ENCODE assay signal across 8 cellular contexts in the genomic region with DNA sequence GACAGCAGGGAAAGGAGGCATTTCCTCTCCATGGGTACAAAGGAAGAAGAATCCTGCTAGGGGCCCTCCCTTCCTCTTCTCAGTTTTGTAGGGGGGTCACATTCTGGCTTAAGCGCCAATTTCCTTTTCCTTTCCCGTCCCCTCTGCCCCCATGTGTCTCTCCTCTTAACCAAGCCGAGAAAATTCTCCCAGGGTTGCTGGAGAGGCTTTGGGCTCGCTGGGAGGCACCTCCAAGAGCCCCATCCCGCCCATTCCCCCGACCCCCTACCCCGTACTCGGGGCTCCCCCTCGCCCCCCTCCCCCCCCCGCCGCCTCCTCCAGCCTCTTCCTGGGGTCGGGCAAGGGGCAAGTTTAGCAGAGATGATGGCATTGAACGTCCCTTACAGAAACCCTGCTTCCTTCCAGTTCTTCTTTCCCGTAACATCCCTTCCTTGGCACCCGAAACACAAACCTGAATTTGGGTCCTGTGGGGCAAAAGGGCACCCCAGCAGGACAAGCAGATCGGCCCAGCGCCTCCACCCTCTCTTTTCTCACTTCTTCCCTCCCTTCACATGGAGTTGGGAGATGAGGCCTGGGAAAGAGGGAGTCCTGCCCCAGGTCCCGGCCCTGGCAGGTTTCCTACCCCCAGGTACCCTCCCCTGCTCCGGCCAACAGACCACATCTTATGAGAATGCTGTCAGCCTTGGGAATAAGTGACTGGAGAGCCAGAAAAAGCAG. TPM values are rescaled to one million over a fixed set of nuclear protein-coding genes. Genes with fewer than 3 reads are reported as not detected.
A peak's percentile ranks its signal among the peaks of the same experiment; 100 is the strongest.
DNase-seq lines count a peak whose midpoint lies in the region; TF ChIP-seq lines count a peak whose summit lies in the region.

No MANE protein-coding gene starts in this region.

- peaks cover 39 to 95% (median 56%) of the 10 kb centered on the region in 11 experiments for H4K20me1 ChIP-seq in BLaER1 treated with 17β-estradiol and CSF1 and Interleukin-3, amounts not matched to agents 10 nM and 100 nM
- H4K20me1 ChIP-seq in MM.1S (ENCODE audit: insufficient read depth, low read length), result no peaks in the 10 kb centered on the region

- WGBS in testis, 2 donors, result 53 to 54% methylated on average over 19 of the region's 19 CpGs

- peak overlapping the region; percentile 45 to 81 (median 71); a peak in 21 of 22 replicates for H3K27ac ChIP-seq in BLaER1 treated with 17β-estradiol and CSF1 and Interleukin-3, amounts not matched to agents 10 nM and 100 nM
- H3K27ac ChIP-seq in MM.1S (ENCODE audit: low read length) (peak overlapping the region; percentile 49; the same call in 1 of the 2 replicates), dorsolateral prefrontal cortex (peak overlapping the region in 44 of 59 donors; percentile 3 to 81 (median 56)), testis (peak overlapping the region in 1 of 2 donors; percentile 72)

- no peak for TF ChIP-seq POLR2A in testis (IDR thresholded peaks at IDR 0.05)

- peak overlapping the region; percentile 85 to 92 (median 90) for H3K27ac Mint-ChIP-seq in nephron

- H3K4me2 ChIP-seq in BLaER1 treated with 17β-estradiol and CSF1 and Interleukin-3, amounts not matched to agents 10 nM and 100 nM, result peak overlapping the region; percentile 85 to 100 (median 90)
- peak overlapping the region; percentile 31; the same call in 1 of the 2 replicates for H3K4me2 ChIP-seq in MM.1S (ENCODE audit: low read depth, low read length)

- peak overlapping the region; percentile 51 to 74 (median 66); a peak in 21 of 22 replicates for H3K9ac ChIP-seq in BLaER1 treated with 17β-estradiol and CSF1 and Interleukin-3, amounts not matched to agents 10 nM and 100 nM
- peak overlapping the region; percentile 19; the same call in 1 of the 2 replicates for H3K9ac ChIP-seq in MM.1S (ENCODE audit: low read length)

- H2AFZ ChIP-seq in MM.1S (ENCODE audit: low read length), result peak overlapping the region; percentile 47

- H3K9me2 ChIP-seq in MM.1S (replicated peaks; ENCODE audit: insufficient read depth, low read length), result no peaks in the 10 kb centered on the region

- H3K79me2 ChIP-seq in MM.1S (ENCODE audit: low read length), result no peaks in the 10 kb centered on the region

- peak overlapping the region in 1 of 3 experiments; percentile 28 for H3K4me3 Mint-ChIP-seq in nephron

- TF ChIP-seq CTCF in MM.1S (IDR thresholded peaks at IDR 0.05; ENCODE audit: low read length), result no peak
- TF ChIP-seq CTCF in dorsolateral prefrontal cortex (IDR thresholded peaks at IDR 0.05 in 54 of 56, conservative IDR thresholded peaks at IDR 0.05 in 2 of 56; ENCODE audit: low read depth in 1 of 56, partially characterized antibody in 56 of 56), result no peak
- TF ChIP-seq CTCF in nephron (IDR thresholded peaks at IDR 0.05; ENCODE audit: unreplicated experiment in 3 of 3), result no peak
- TF ChIP-seq CTCF in testis (IDR thresholded peaks at IDR 0.05), result no peak

- H3F3A ChIP-seq in MM.1S (ENCODE audit: insufficient read depth, low read length), result peaks cover 9% of the 10 kb centered on the region

- H3K36me3 Mint-ChIP-seq in nephron (ENCODE audit: low read depth), result peaks cover 7% of the 10 kb centered on the region

- H3K9me3 Mint-ChIP-seq in nephron, result no peaks in the 10 kb centered on the region

- peaks cover 72 to 96% (median 80%) of the 10 kb centered on the region in 10 experiments for H3K4me1 ChIP-seq in BLaER1 treated with 17β-estradiol and CSF1 and Interleukin-3, amounts not matched to agents 10 nM and 100 nM
- H3K4me1 ChIP-seq in MM.1S (ENCODE audit: low read length) (peaks cover 20% of the 10 kb centered on the region), testis (peaks cover 44% of the 10 kb centered on the region)

- peak overlapping the region in 7 of 10 experiments; percentile 5 to 52 (median 20); a peak in 12 of 20 replicates for H3K4me3 ChIP-seq in BLaER1 treated with 17β-estradiol and CSF1 and Interleukin-3, amounts not matched to agents 10 nM and 100 nM
- H3K4me3 ChIP-seq in MM.1S (ENCODE audit: low read length) (0 out of 2 replicates have a peak overlapping the region, but pooled peaks have one; percentile 6), dorsolateral prefrontal cortex (peak overlapping the region in 9 of 59 donors; percentile 2 to 40 (median 22)), testis (no peak overlapping the region)

- H3K27me3 Mint-ChIP-seq in nephron (ENCODE audit: low read depth), result peaks cover 4% of the 10 kb centered on the region

- peaks cover 18 to 53% (median 43%) of the 10 kb centered on the region in 11 experiments for H3K36me3 ChIP-seq in BLaER1 treated with 17β-estradiol and CSF1 and Interleukin-3, amounts not matched to agents 10 nM and 100 nM
- H3K36me3 ChIP-seq in MM.1S (replicated peaks; ENCODE audit: insufficient read depth, low read length) (no peaks in the 10 kb centered on the region), testis (ENCODE audit: low read depth, missing control alignments) (no peaks in the 10 kb centered on the region)

- H3K9me3 ChIP-seq in BLaER1 treated with 17β-estradiol and CSF1 and Interleukin-3, amounts not matched to agents 10 nM and 100 nM (replicated peaks in 1 of 11), result no peaks in the 10 kb centered on the region
- no peaks in the 10 kb centered on the region for H3K9me3 ChIP-seq in MM.1S (replicated peaks; ENCODE audit: insufficient read depth, low read length)
- H3K9me3 ChIP-seq in testis, result no peaks in the 10 kb centered on the region

- H3K27me3 ChIP-seq in BLaER1 treated with 17β-estradiol and CSF1 and Interleukin-3, amounts not matched to agents 10 nM and 100 nM, result no peaks in the 10 kb centered on the region
- H3K27me3 ChIP-seq in MM.1S (replicated peaks; ENCODE audit: insufficient read depth, low read length) (no peaks in the 10 kb centered on the region), dorsolateral prefrontal cortex (peaks cover 0 to 1% (median 0%) of the 10 kb centered on the region in 45 donors), testis (no peaks in the 10 kb centered on the region)

- DNase-seq in MM.1S, result no peak
- no peak for DNase-seq in dorsolateral prefrontal cortex
- DNase-seq in NOMO-1 treated with dmso at 0.1 percent for 144 hours (lab: John Stamatoyannopoulos, UW; ENCODE audit: unreplicated experiment), result no peak
- DNase-seq in hepatic stellate cell (ENCODE audit: low spot score), result no peak
- no peak for DNase-seq in testis
- DNase-seq in DMS79 treated with DMSO at 0.1 percent for 48 hours (lab: John Stamatoyannopoulos, UW), result no peak

- H3K4me1 Mint-ChIP-seq in nephron, result peaks cover 37% of the 10 kb centered on the region

- intact Hi-C loops in dorsolateral prefrontal cortex (cut with DNase I), result loop anchor here (5.0 to 10.0 kb wide), 3 partner anchors 141 to 211 kb away; a partner anchor contains a TSS
- intact Hi-C loops in testis (cut with DNase I; ENCODE audit: low total_unique reads), result no loop called here

RNA-seq across cellular contexts. Expression of a gene that starts 13.7 kb away (rescaled TPM):
- under 1 TPM in 1 of 120 experiments, not detected in 119; 0.39 TPM for total RNA-seq in dorsolateral prefrontal cortex
- total RNA-seq in testis, result 1 to 10 TPM in 1 of 2 donors, under 1 TPM in 1; 0.87 to 2.0 TPM
- polyA plus RNA-seq in testis (ENCODE audit: insufficient read depth, low read depth, low replicate concordance), result 2.2 TPM

RNA-seq across cellular contexts. Expression of a gene that starts 17.7 kb away (rescaled TPM):
- total RNA-seq in dorsolateral prefrontal cortex, result 100 to 1,000 TPM in 1 of 120 experiments, 10 to 100 TPM in 119; 16.4 to 101 (median 39.3) TPM
- 100 to 1,000 TPM in 1 of 2 donors, 10 to 100 TPM in 1; 94.6 to 106 TPM for total RNA-seq in testis
- polyA plus RNA-seq in testis (ENCODE audit: insufficient read depth, low read depth, low replicate concordance), result 59.8 TPM

RNA-seq across cellular contexts. Expression of a gene that starts 51.2 kb away (rescaled TPM):
- 1 to 10 TPM in 24 of 120 experiments, under 1 TPM in 28, not detected in 68; 0.23 to 4.8 (median 0.89) TPM for total RNA-seq in dorsolateral prefrontal cortex
- total RNA-seq in testis, result 10 to 100 TPM; 22.7 to 43.1 TPM
- polyA plus RNA-seq in testis (ENCODE audit: insufficient read depth, low read depth, low replicate concordance), result 14.6 TPM

RNA-seq across cellular contexts. Expression of a gene that starts 59.8 kb away (rescaled TPM):
- 10 to 100 TPM in 100 of 120 experiments, 1 to 10 TPM in 20; 4.6 to 36.0 (median 16.2) TPM for total RNA-seq in dorsolateral prefrontal cortex
- total RNA-seq in testis, result 100 to 1,000 TPM in 1 of 2 donors, 10 to 100 TPM in 1; 81.3 to 112 TPM
- polyA plus RNA-seq in testis (ENCODE audit: insufficient read depth, low read depth, low replicate concordance), result 36.6 TPM

Comparison
In these comparisons a context has a peak if more than half of its experiments do, and no peak if none do; other contexts are left out.
1. H3K4me3 ChIP-seq: peak in BLaER1 treated with 17β-estradiol and CSF1 and Interleukin-3, amounts not matched to agents 10 nM and 100 nM (7 of 10) and MM.1S (single experiment); none in testis (0 of 2).
2. RNA of a gene that starts 51.2 kb away (total RNA-seq): 22.7 to 43.1 TPM in testis; 0.23 to 4.8 TPM in dorsolateral prefrontal cortex; every median in the first group is over 4 times any median in the second.